ENCODE assay signal across 8 cellular contexts in genomic region chr15:73908030-73908821, GRCh38. TPM values are rescaled to one million over a fixed set of nuclear protein-coding genes. Genes with fewer than 3 reads are reported as not detected.
DNase-seq lines count a peak whose midpoint lies in the region; ATAC-seq and TF ChIP-seq lines count a peak whose summit lies in the region.

No MANE protein-coding gene starts in this region.

- ATAC-seq in GM18867 (IDR thresholded peaks at IDR 0.05; ENCODE audit: unreplicated experiment) (peak; percentile 63), psoas muscle (peak; percentile 96 to 100 (median 98)), aorta (ENCODE audit: low FRiP score) (peak; percentile 91)

- POLR2A ChIA-PET in AG04450 (lab: Yijun Ruan, JAX), result no interaction called here

- H3K27me3 ChIP-seq in AG04450 (ENCODE audit: control insufficient read depth, insufficient read depth, low read length) (no peaks in the 10 kb centered on the region), cardiac muscle cell (no peaks in the 10 kb centered on the region), psoas muscle (ENCODE audit: insufficient read depth in 3 of 3, low read length in 2 of 3) (peaks cover 0 to 2% (median 0%) of the 10 kb centered on the region in 3 donors), aorta (ENCODE audit: control insufficient read depth in 1 of 2, insufficient read depth in 2 of 2, low read length in 1 of 2) (no peaks in the 10 kb centered on the region)

- CTCF ChIA-PET in AG04450 (lab: Charles Lee), result interaction anchor here (1.0 to 6.7 kb wide), 10 partner anchors 9 to 272 kb away, joined by 3 to 128 read pairs (median 6); partner anchors contain the start of gene TBC1D21

- H3K9me3 ChIP-seq in AG04450 (ENCODE audit: control insufficient read depth, insufficient read depth, low read length), result no peaks in the 10 kb centered on the region; the same call in 1 of the 2 replicates
- H3K9me3 ChIP-seq in cardiac muscle cell (ENCODE audit: low read depth), result no peaks in the 10 kb centered on the region
- H3K9me3 ChIP-seq in psoas muscle, result no peaks in the 10 kb centered on the region
- no peaks in the 10 kb centered on the region for H3K9me3 ChIP-seq in aorta (ENCODE audit: control insufficient read depth, low read length)

- DNase-seq in AG04450 (ENCODE audit: low read depth, low spot score), result no peak
- DNase-seq in LoVo (ENCODE audit: low spot score), result peak; percentile 70
- peak; percentile 44 for DNase-seq in SKM-1 treated with dmso at 0.1 percent for 144 hours (lab: John Stamatoyannopoulos, UW; ENCODE audit: unreplicated experiment)
- peak; percentile 76 for DNase-seq in activated naive CD4-positive, alpha-beta T cell treated with anti-CD3 and anti-CD28 coated beads, Interleukin-2, amount 50 U/mL, for 16 hours
- peak; percentile 82 to 86 for DNase-seq in cardiac muscle cell (ENCODE audit: low read depth in 1 of 2, low spot score in 1 of 2)
- DNase-seq in psoas muscle, result peak; percentile 84 to 91
- peak; percentile 87 to 96 for DNase-seq in aorta

- TF ChIP-seq CTCF in AG04450 (IDR thresholded peaks at IDR 0.05; ENCODE audit: low read depth, low read length) (peak; percentile 97), cardiac muscle cell (IDR thresholded peaks at IDR 0.05; ENCODE audit: low read depth, low read length) (peak; percentile 97), psoas muscle (IDR thresholded peaks at IDR 0.05) (peak; percentile 90)

- H3K36me3 ChIP-seq in cardiac muscle cell (no peaks in the 10 kb centered on the region), psoas muscle (ENCODE audit: insufficient read depth in 1 of 2, low read depth in 1 of 2) (no peaks in the 10 kb centered on the region), aorta (ENCODE audit: control insufficient read depth in 1 of 2, insufficient read depth in 2 of 2, low read length in 1 of 2) (peaks cover 0 to 3% of the 10 kb centered on the region in 2 donors)

- no peak overlapping the region for H3K4me3 ChIP-seq in AG04450 (ENCODE audit: low read depth, low read length)
- no peak overlapping the region for H3K4me3 ChIP-seq in cardiac muscle cell
- no peak overlapping the region for H3K4me3 ChIP-seq in psoas muscle
- no peak overlapping the region for H3K4me3 ChIP-seq in aorta (ENCODE audit: low read length in 2 of 2)

- no peaks in the 10 kb centered on the region for H3K4me1 ChIP-seq in cardiac muscle cell (ENCODE audit: low read depth)
- no peaks in the 10 kb centered on the region for H3K4me1 ChIP-seq in psoas muscle
- no peaks in the 10 kb centered on the region for H3K4me1 ChIP-seq in aorta (ENCODE audit: control insufficient read depth in 1 of 2, insufficient read depth in 2 of 2, low read length in 2 of 2)

- WGBS in psoas muscle, 3 donors, result 3 to 15% (median 5%) methylated on average over 7 of the region's 7 CpGs
- 4% methylated on average over 6 to 7 of the region's 7 CpGs for WGBS in aorta, 2 donors

- intact Hi-C loops in psoas muscle (cut with DNase I) (loop anchor here (1.0 to 10.0 kb wide), 4 partner anchors 33 to 193 kb away; no protein-coding TSS in a partner anchor), aorta (cut with DNase I) (loop anchor here in 1 of 2 donors (2.0 to 10.0 kb wide), 2 partner anchors 33 to 103 kb away; no protein-coding TSS in a partner anchor)

- H3K27ac ChIP-seq in AG04450 (ENCODE audit: low read depth, low read length) (no peak overlapping the region), cardiac muscle cell (no peak overlapping the region), psoas muscle (no peak overlapping the region), aorta (ENCODE audit: low read depth in 1 of 2, low read length in 2 of 2) (no peak overlapping the region)

RNA-seq across cellular contexts. Expression of gene LOXL1, which starts 18.0 kb away (rescaled TPM):
- polyA plus RNA-seq in AG04450 (2011; rRNA removed), result 114 and 206 TPM in 2 replicates
- polyA minus RNA-seq in AG04450 (2011; rRNA and poly(A)+ RNA removed), result 260 and 359 TPM in 2 replicates
- 54.5 and 79.4 TPM in 2 replicates for total RNA-seq in cardiac muscle cell
- polyA plus RNA-seq in cardiac muscle cell, result 82.3 and 92.4 TPM in 2 replicates
- total RNA-seq in psoas muscle, result 1 to 10 TPM; 5.1 to 8.7 (median 6.3) TPM
- polyA plus RNA-seq in psoas muscle, result 1 to 10 TPM; 1.6 to 5.1 (median 4.3) TPM
- 100 to 1,000 TPM; 108 to 115 TPM for total RNA-seq in aorta
- polyA plus RNA-seq in aorta, result 100 to 1,000 TPM in 1 of 2 donors, 10 to 100 TPM in 1; 49.0 to 138 TPM

RNA-seq across cellular contexts. Expression of gene TBC1D21, which starts 34.9 kb away (rescaled TPM):
- not detected in 2 replicates for polyA plus RNA-seq in AG04450 (2011; rRNA removed)
- not detected in 2 replicates for polyA minus RNA-seq in AG04450 (2011; rRNA and poly(A)+ RNA removed)
- not detected in 2 replicates for total RNA-seq in cardiac muscle cell
- not detected in 2 replicates for polyA plus RNA-seq in cardiac muscle cell
- not detected for total RNA-seq in psoas muscle
- polyA plus RNA-seq in psoas muscle, result not detected
- total RNA-seq in aorta, result not detected
- polyA plus RNA-seq in aorta, result not detected

Comparison
In these comparisons a context has a peak if more than half of its experiments do, and no peak if none do; other contexts are left out.
1. RNA of gene LOXL1, which starts 18.0 kb away (polyA plus RNA-seq): 49.0 to 138 TPM in aorta, 114 to 206 TPM in AG04450 and 82.3 to 92.4 TPM in cardiac muscle cell; 1.6 to 5.1 TPM in psoas muscle; every median in the first group is over 4 times any median in the second.
2. Peak in every context shown above with its lines, with median percentiles within 50 percentile points of each other: CTCF ChIP-seq and ATAC-seq.